14 cellular contexts compared by ENCODE assay signal in genomic region chr9:121485618-121486531, GRCh38. TPM values are rescaled to one million over a fixed set of nuclear protein-coding genes. Genes with fewer than 3 reads are reported as not detected.
DNase-seq lines count a peak whose midpoint lies in the region; ATAC-seq and TF ChIP-seq lines count a peak whose summit lies in the region.
"Had no signal": no experiment of that assay in that cellular context is flagged by ENCODE, and none has a peak within 500 bp of the region (broad histone marks: within the 10 kb centered on the region; RNA-seq: fewer than 3 reads in every experiment).

No MANE protein-coding gene starts in this region.

- ATAC-seq in HG02852 (IDR thresholded peaks at IDR 0.05; ENCODE audit: unreplicated experiment) (no peak), HG03342 (IDR thresholded peaks at IDR 0.05; ENCODE audit: unreplicated experiment) (no peak)
- ATAC-seq: stimulated activated naive CD8-positive, alpha-beta T cell treated with anti-CD3 and anti-CD28 coated beads, Interleukin-15, amount 100 ng/mL, for 72 hours had no signal

- H3K36me3 ChIP-seq in OCI-LY3 (replicated peaks; ENCODE audit: low read depth, low read length) (no peaks in the 10 kb centered on the region), mucosa of rectum (ENCODE audit: control insufficient read depth in 2 of 2, insufficient read depth in 2 of 2, low read length in 2 of 2) (no peaks in the 10 kb centered on the region), thyroid gland (no peaks in the 10 kb centered on the region)

- H3K4me1 ChIP-seq in OCI-LY3 (ENCODE audit: low read length) = peaks cover 12% of the 10 kb centered on the region
- peaks cover 0 to 3% of the 10 kb centered on the region in 2 donors for H3K4me1 ChIP-seq in mucosa of rectum (ENCODE audit: control insufficient read depth in 2 of 2, insufficient read depth in 2 of 2, low read length in 2 of 2)
- peaks cover 3% of the 10 kb centered on the region in 2 donors for H3K4me1 ChIP-seq in thyroid gland

- peak overlapping the region; percentile 9; the same call in 1 of the 2 replicates for H3K4me2 ChIP-seq in OCI-LY3 (ENCODE audit: low read length)

- H3K4me3 ChIP-seq in OCI-LY3 (ENCODE audit: low read length) (no peak overlapping the region), dorsolateral prefrontal cortex (no peak overlapping the region), mucosa of rectum (ENCODE audit: low read length in 2 of 2) (no peak overlapping the region), thyroid gland (replicated peaks in 1 of 3) (no peak overlapping the region)

- no peaks in the 10 kb centered on the region for H3K79me2 ChIP-seq in OCI-LY3 (ENCODE audit: low read length)

- DNase-seq in dorsolateral prefrontal cortex (peak in 1 of 10 donors; percentile 29), thyroid gland (no peak), HPDE6-E6E7 (ENCODE audit: extremely low spot score) (no peak), COLO829 (ENCODE audit: low spot score) (no peak)
- DNase-seq: activated CD4-positive, alpha-beta T cell treated with anti-CD3 and anti-CD28 coated beads, Interleukin-2, amount 10 ng/mL, durations not matched to agents 24 days and 14 days; activated naive CD8-positive, alpha-beta T cell treated with anti-CD3 and anti-CD28 coated beads for 36 hours; effector CD4-positive, alpha-beta T cell; NCI-H2029 treated with DMSO at 0.1 percent for 48 hours; RPMI8226; stimulated activated naive CD8-positive, alpha-beta T cell treated with anti-CD3 and anti-CD28 coated beads, Interleukin-15, amount 100 ng/mL, for 72 hours had no signal

- H4K20me1 ChIP-seq in OCI-LY3 (ENCODE audit: insufficient read depth, low read length) = no peaks in the 10 kb centered on the region

- whole genome bisulfite sequencing in thyroid gland, 2 donors = 82 to 92% methylated on average over 6 to 9 of the region's 9 CpGs

- H3K27me3 ChIP-seq in OCI-LY3 (ENCODE audit: low read depth, low read length) (no peaks in the 10 kb centered on the region), dorsolateral prefrontal cortex (no peaks in the 10 kb centered on the region), mucosa of rectum (ENCODE audit: control insufficient read depth in 2 of 2, insufficient read depth in 2 of 2, low read length in 2 of 2) (no peaks in the 10 kb centered on the region), thyroid gland (no peaks in the 10 kb centered on the region)

- H2AFZ ChIP-seq in OCI-LY3 (ENCODE audit: low read depth, low read length) = no peak overlapping the region

- TF ChIP-seq POLR2A in thyroid gland (IDR thresholded peaks at IDR 0.05) = no peak

- H3K27ac ChIP-seq in OCI-LY3 (ENCODE audit: low read length) (no peak overlapping the region), dorsolateral prefrontal cortex (peak overlapping the region in 53 of 59 donors; percentile 11 to 91 (median 76)), mucosa of rectum (ENCODE audit: low read depth in 2 of 2, low read length in 2 of 2) (peak overlapping the region; percentile 22 to 39), thyroid gland (peak overlapping the region in 2 of 3 donors; percentile 30 to 51)

- TF ChIP-seq CTCF in OCI-LY3 (IDR thresholded peaks at IDR 0.05; ENCODE audit: low read depth, low read length) (no peak), dorsolateral prefrontal cortex (IDR thresholded peaks at IDR 0.05 in 54 of 56, conservative IDR thresholded peaks at IDR 0.05 in 2 of 56; ENCODE audit: low read depth in 1 of 56, partially characterized antibody in 56 of 56) (no peak), thyroid gland (IDR thresholded peaks at IDR 0.05) (no peak)

- intact Hi-C loops in dorsolateral prefrontal cortex (cut with DNase I) (no loop called here), thyroid gland (cut with DNase I) (no loop called here)

- H3K9ac ChIP-seq in OCI-LY3 (ENCODE audit: low read length) (no peak overlapping the region), mucosa of rectum (ENCODE audit: low read depth in 1 of 2, low read length in 2 of 2) (no peak overlapping the region)

- H3K9me3 ChIP-seq in OCI-LY3 (ENCODE audit: insufficient read depth, low read length) (no peaks in the 10 kb centered on the region), mucosa of rectum (ENCODE audit: control insufficient read depth in 2 of 2, low read length in 2 of 2) (no peaks in the 10 kb centered on the region), thyroid gland (no peaks in the 10 kb centered on the region)

RNA-seq across cellular contexts. Expression of gene GGTA1, which starts 13.8 kb away (rescaled TPM):
- total RNA-seq in dorsolateral prefrontal cortex (10 to 100 TPM in 17 of 120 experiments, 1 to 10 TPM in 103; 3.0 to 18.0 (median 7.4) TPM), thyroid gland (10 to 100 TPM in 2 of 4 donors, 1 to 10 TPM in 2; 5.5 to 18.4 (median 7.9) TPM)
- total RNA-seq: activated CD4-positive, alpha-beta T cell treated with anti-CD3 and anti-CD28 coated beads, Interleukin-2, amount 10 ng/mL, durations not matched to agents 24 days and 14 days; activated naive CD8-positive, alpha-beta T cell treated with anti-CD3 and anti-CD28 coated beads for 36 hours had no signal
